Comparison of ENCODE assay signal across 7 cellular contexts in genomic region chr3:21750831-21751391, GRCh38. TPM values are rescaled to one million over a fixed set of nuclear protein-coding genes. Genes with fewer than 3 reads are reported as not detected.
DNase-seq lines count a peak whose midpoint lies in the region; ATAC-seq, FAIRE-seq and TF ChIP-seq lines count a peak whose summit lies in the region.

TSS of gene ZNF385D (minus strand) at chr3:21751210. CDS start at chr3:21750916, 294 bp downstream.

- H4K91ac ChIP-seq in mesenchymal stem cell (ENCODE audit: low read length), result no peak within 1 kb of the TSS

- no TSS peak for BruUV-seq in endothelial cell of umbilical vein (replicated peaks; lab: Mats Ljungman, UMichigan)

- peak within 1 kb of the TSS; percentile 52 for H2AFZ ChIP-seq in endothelial cell of umbilical vein (ENCODE audit: low read depth, low read length)
- no peak within 1 kb of the TSS for H2AFZ ChIP-seq in mesenchymal stem cell (ENCODE audit: low read depth, low read length)

- H3K18ac ChIP-seq in mesenchymal stem cell (ENCODE audit: low read depth in 1 of 2, low read length in 2 of 2), result no peak within 1 kb of the TSS

- under 1% methylated on average over 21 of the region's 31 CpGs for WGBS in mesenchymal stem cell

- no peak within 1 kb of the TSS for H4K8ac ChIP-seq in mesenchymal stem cell (ENCODE audit: low read length)

- no peak within 1 kb of the TSS for H3K4ac ChIP-seq in mesenchymal stem cell (ENCODE audit: low read depth in 1 of 2, low read length in 2 of 2)

- H3K27me3 ChIP-seq in endothelial cell of umbilical vein (ENCODE audit: control insufficient read depth in 2 of 2, insufficient read depth in 2 of 2, low read length in 2 of 2) (peaks cover 0 to 17% of the 10 kb centered on the region in 2 experiments), mesenchymal stem cell (ENCODE audit: control insufficient read depth in 1 of 2, insufficient read depth in 1 of 2, low read length in 2 of 2) (no peaks in the 10 kb centered on the region)

- no peak within 1 kb of the TSS for H2BK12ac ChIP-seq in mesenchymal stem cell (ENCODE audit: low read length in 2 of 2)

- CTCF ChIA-PET in endothelial cell of umbilical vein (lab: Charles Lee), result interaction anchor here (0.6 to 1.1 kb wide), 2 partner anchors 18 to 1518 kb away, joined by 3 read pairs; no protein-coding TSS in a partner anchor

- no peak for TF ChIP-seq POLR2A in endothelial cell of umbilical vein (IDR thresholded peaks at IDR 0.05; ENCODE audit: low read depth, low read length)

- dilution Hi-C loops in endothelial cell of umbilical vein (cut with MboI; ENCODE audit: extremely low pct_ligation_motif_present, low sequenced_read_pairs), result no loop called here

- no peak for FAIRE-seq in endothelial cell of umbilical vein (lab: Jason Lieb, UNC)

- H3K4me1 ChIP-seq in endothelial cell of umbilical vein (ENCODE audit: control insufficient read depth, extremely low read depth, insufficient read depth, low read length), result no peaks in the 10 kb centered on the region
- H3K4me1 ChIP-seq in mesenchymal stem cell (ENCODE audit: control insufficient read depth, insufficient read depth, low read depth, low read length), result no peaks in the 10 kb centered on the region

- intact Hi-C loops in endothelial cell of umbilical vein (cut with micrococcal nuclease), result loop anchor here (5.0 kb wide), 1 partner anchor 79 kb away; no protein-coding TSS in a partner anchor

- no peaks in the 10 kb centered on the region for H3K9me1 ChIP-seq in endothelial cell of umbilical vein (replicated peaks; ENCODE audit: control insufficient read depth, extremely low read depth, insufficient read depth, low read length)

- DNase-seq in NCI-H524 treated with DMSO at 0.1 percent for 48 hours (lab: John Stamatoyannopoulos, UW) (peak; percentile 75), endothelial cell of umbilical vein (ENCODE audit: low read depth, low spot score) (no peak), mesenchymal stem cell (peak; percentile 11), ureter (ENCODE audit: low spot score) (peak; percentile 48), HCEC 1CT (no peak), NCI-H2196 treated with DMSO at 0.1 percent for 48 hours (lab: John Stamatoyannopoulos, UW; ENCODE audit: unreplicated experiment) (no peak)

- no peak within 1 kb of the TSS for H3K14ac ChIP-seq in mesenchymal stem cell (ENCODE audit: low read length in 2 of 2)

- no peaks in the 10 kb centered on the region for H4K20me1 ChIP-seq in endothelial cell of umbilical vein (replicated peaks; ENCODE audit: control insufficient read depth, extremely low read depth, insufficient read depth, low read length)

- no peak within 1 kb of the TSS for H3K27ac ChIP-seq in endothelial cell of umbilical vein (ENCODE audit: insufficient read depth, low read depth, low read length)
- H3K27ac ChIP-seq in mesenchymal stem cell (ENCODE audit: low read length, poor library complexity, severe bottlenecking), result peak within 1 kb of the TSS; percentile 63

- H3K79me2 ChIP-seq in endothelial cell of umbilical vein (ENCODE audit: control insufficient read depth, insufficient read depth, low read length), result no peaks in the 10 kb centered on the region

- H3K79me1 ChIP-seq in mesenchymal stem cell (replicated peaks; ENCODE audit: low read length, poor library complexity, severe bottlenecking), result no peaks in the 10 kb centered on the region

- H2AK5ac ChIP-seq in mesenchymal stem cell (ENCODE audit: low read length, severe bottlenecking), result no peak within 1 kb of the TSS

- no peak for ATAC-seq in GM18498 (IDR thresholded peaks at IDR 0.05; ENCODE audit: unreplicated experiment)

- H3K9ac ChIP-seq in endothelial cell of umbilical vein (replicated peaks; ENCODE audit: extremely low read depth, insufficient read depth, low read length) (no peak within 1 kb of the TSS), mesenchymal stem cell (ENCODE audit: low read length) (peak within 1 kb of the TSS; percentile 87)

- no peak within 1 kb of the TSS for H2BK120ac ChIP-seq in mesenchymal stem cell (ENCODE audit: low read depth, low read length)

- H3K4me2 ChIP-seq in endothelial cell of umbilical vein (ENCODE audit: insufficient read depth, low read length), result no peak within 1 kb of the TSS
- peak within 1 kb of the TSS; percentile 82 for H3K4me2 ChIP-seq in mesenchymal stem cell (ENCODE audit: low read length, poor library complexity, severe bottlenecking)

- no peaks in the 10 kb centered on the region for H3K36me3 ChIP-seq in endothelial cell of umbilical vein (ENCODE audit: control insufficient read depth in 2 of 2, extremely low read depth in 1 of 2, insufficient read depth in 2 of 2, low read length in 2 of 2)
- no peaks in the 10 kb centered on the region for H3K36me3 ChIP-seq in mesenchymal stem cell (ENCODE audit: control insufficient read depth in 1 of 2, insufficient read depth in 2 of 2, low read depth in 1 of 2, low read length in 2 of 2)

- H2BK5ac ChIP-seq in mesenchymal stem cell (ENCODE audit: low read depth, low read length, poor library complexity, severe bottlenecking), result no peak within 1 kb of the TSS

- no peak within 1 kb of the TSS for H3K23ac ChIP-seq in mesenchymal stem cell (ENCODE audit: low read length in 2 of 2)

- POLR2A ChIA-PET in endothelial cell of umbilical vein (lab: Charles Lee), result no interaction called here

- H3K9me3 ChIP-seq in endothelial cell of umbilical vein (replicated peaks; ENCODE audit: control insufficient read depth, insufficient read depth, low read length) (no peaks in the 10 kb centered on the region), mesenchymal stem cell (ENCODE audit: control insufficient read depth, low read length) (no peaks in the 10 kb centered on the region)

- no peak for TF ChIP-seq CTCF in endothelial cell of umbilical vein (IDR thresholded peaks at IDR 0.05; ENCODE audit: extremely low read depth in 1 of 2, insufficient read depth in 1 of 2, low read depth in 1 of 2, low read length in 2 of 2)

- H3K4me3 ChIP-seq in endothelial cell of umbilical vein (replicated peaks in 1 of 3; ENCODE audit: insufficient read depth in 1 of 3, low read depth in 1 of 3, low read length in 3 of 3) (no peak within 1 kb of the TSS), mesenchymal stem cell (ENCODE audit: insufficient read depth in 1 of 2, low read depth in 1 of 2, low read length in 2 of 2) (peak within 1 kb of the TSS; percentile 66 to 94)

- H2BK15ac ChIP-seq in mesenchymal stem cell (ENCODE audit: low read depth, poor library complexity, severe bottlenecking), result no peak within 1 kb of the TSS

TF ChIP-seq in endothelial cell of umbilical vein, 7 proteins besides CTCF, POLR2A, EP300 and RAD21:
- TF ChIP-seq GATA2 (IDR thresholded peaks at IDR 0.05; ENCODE audit: insufficient read depth, insufficient read length, low read depth, low read length), result no peak
- no peak for TF ChIP-seq MYC (IDR thresholded peaks at IDR 0.05; ENCODE audit: low read depth, low read length)
- TF ChIP-seq MAX (IDR thresholded peaks at IDR 0.05; ENCODE audit: insufficient read depth, insufficient read length), result no peak
- TF ChIP-seq EZH2 (IDR thresholded peaks at IDR 0.05; ENCODE audit: borderline replicate concordance, low read depth, low read length, severe bottlenecking), result no peak
- TF ChIP-seq FOS (IDR thresholded peaks at IDR 0.05; ENCODE audit: borderline replicate concordance, insufficient read depth, low read length), result no peak
- no peak for TF ChIP-seq POLR2AphosphoS5 (IDR thresholded peaks at IDR 0.05; ENCODE audit: insufficient read depth, low read depth, low read length)
- TF ChIP-seq JUN (IDR thresholded peaks at IDR 0.05; ENCODE audit: borderline replicate concordance, insufficient read depth, insufficient read length, low read depth), result no peak

RNA-seq across cellular contexts. Expression of gene ZNF385D, which starts in this region (rescaled TPM):
- not detected in 2 replicates for total RNA-seq in endothelial cell of umbilical vein
- not detected in 2 replicates for polyA plus RNA-seq in endothelial cell of umbilical vein
- polyA plus RNA-seq in endothelial cell of umbilical vein (2011; cell fraction: cytosol; rRNA removed), result not detected in 2 replicates
- polyA plus RNA-seq in endothelial cell of umbilical vein (2011; cell fraction: nucleus; rRNA removed), result not detected in 2 replicates
- polyA plus RNA-seq in endothelial cell of umbilical vein (2012), result 0.16 TPM in 1 of 2 replicates, not detected in the other
- 0.02 TPM in 1 of 2 replicates, not detected in the other for polyA minus RNA-seq in endothelial cell of umbilical vein
- polyA minus RNA-seq in endothelial cell of umbilical vein (2011; cell fraction: cytosol; rRNA and poly(A)+ RNA removed), result not detected
- not detected in 2 replicates for polyA minus RNA-seq in endothelial cell of umbilical vein (2011; cell fraction: nucleus; rRNA and poly(A)+ RNA removed)
- polyA plus RNA-seq in mesenchymal stem cell (2013, experiment 1 of 2), result not detected
- not detected for polyA plus RNA-seq in mesenchymal stem cell (2013, experiment 2 of 2)
- 28.5 TPM for total RNA-seq in ureter

Comparison
In these comparisons a context has a peak if more than half of its experiments do, and no peak if none do; other contexts are left out.
1. RNA of gene ZNF385D (total RNA-seq): 28.5 TPM in ureter (single experiment); not detected in endothelial cell of umbilical vein; every median in the first group is over 10 times any median in the second.
2. DNase-seq: peak in NCI-H524 treated with DMSO at 0.1 percent for 48 hours (single experiment), mesenchymal stem cell (single experiment) and ureter (single experiment); none in endothelial cell of umbilical vein (single experiment), HCEC 1CT (single experiment) and NCI-H2196 treated with DMSO at 0.1 percent for 48 hours (single experiment).
3. H3K4me3 ChIP-seq: peak in mesenchymal stem cell (2 of 2); none in endothelial cell of umbilical vein (0 of 3).